Comparison of ENCODE assay signal across 1 cellular context in genomic region chr3:176362191-176362731, GRCh38.
TF ChIP-seq lines count a peak whose summit lies in the region.

No MANE protein-coding gene starts in this region.

TF ChIP-seq in H1, 55 proteins besides CTCF, POLR2A, EP300 and RAD21:
- TF ChIP-seq POLR2AphosphoS5 (IDR thresholded peaks at IDR 0.05; ENCODE audit: low read depth, low read length) (no peak), EGR1 (IDR thresholded peaks at IDR 0.05; ENCODE audit: borderline replicate concordance, low read depth, low read length) (no peak), SRF (IDR thresholded peaks at IDR 0.05; ENCODE audit: low read depth, low read length) (no peak), CBX8 (IDR thresholded peaks at IDR 0.05; ENCODE audit: borderline replicate concordance, low read depth, low read length) (no peak), MAX (IDR thresholded peaks at IDR 0.05) (no peak), TEAD4 (IDR thresholded peaks at IDR 0.05; ENCODE audit: low read depth, low read length) (no peak), KDM5A (IDR thresholded peaks at IDR 0.05; ENCODE audit: low read length) (no peak), HDAC6 (IDR thresholded peaks at IDR 0.05; ENCODE audit: low read depth, low read length) (no peak), NANOG (IDR thresholded peaks at IDR 0.05; ENCODE audit: insufficient read depth, low read depth, low read length, poor library complexity, severe bottlenecking) (no peak), CTBP2 (IDR thresholded peaks at IDR 0.05; ENCODE audit: borderline replicate concordance, insufficient read depth, insufficient read length, low read length) (no peak), JUN (IDR thresholded peaks at IDR 0.05; ENCODE audit: low read depth, low read length) (no peak), RFX5 (IDR thresholded peaks at IDR 0.05; ENCODE audit: borderline replicate concordance, low read depth, low read length) (no peak), RNF2 (IDR thresholded peaks at IDR 0.05; ENCODE audit: borderline replicate concordance, low read depth, low read length, missing control alignments, poor library complexity, severe bottlenecking) (no peak), KDM1A (IDR thresholded peaks at IDR 0.05; ENCODE audit: borderline replicate concordance, low read length) (no peak), ZNF274 (IDR thresholded peaks at IDR 0.05; ENCODE audit: borderline replicate concordance, extremely low read depth, low read length) (no peak), TBP (IDR thresholded peaks at IDR 0.05; ENCODE audit: low read depth, low read length) (no peak)
